In the genomic region with DNA sequence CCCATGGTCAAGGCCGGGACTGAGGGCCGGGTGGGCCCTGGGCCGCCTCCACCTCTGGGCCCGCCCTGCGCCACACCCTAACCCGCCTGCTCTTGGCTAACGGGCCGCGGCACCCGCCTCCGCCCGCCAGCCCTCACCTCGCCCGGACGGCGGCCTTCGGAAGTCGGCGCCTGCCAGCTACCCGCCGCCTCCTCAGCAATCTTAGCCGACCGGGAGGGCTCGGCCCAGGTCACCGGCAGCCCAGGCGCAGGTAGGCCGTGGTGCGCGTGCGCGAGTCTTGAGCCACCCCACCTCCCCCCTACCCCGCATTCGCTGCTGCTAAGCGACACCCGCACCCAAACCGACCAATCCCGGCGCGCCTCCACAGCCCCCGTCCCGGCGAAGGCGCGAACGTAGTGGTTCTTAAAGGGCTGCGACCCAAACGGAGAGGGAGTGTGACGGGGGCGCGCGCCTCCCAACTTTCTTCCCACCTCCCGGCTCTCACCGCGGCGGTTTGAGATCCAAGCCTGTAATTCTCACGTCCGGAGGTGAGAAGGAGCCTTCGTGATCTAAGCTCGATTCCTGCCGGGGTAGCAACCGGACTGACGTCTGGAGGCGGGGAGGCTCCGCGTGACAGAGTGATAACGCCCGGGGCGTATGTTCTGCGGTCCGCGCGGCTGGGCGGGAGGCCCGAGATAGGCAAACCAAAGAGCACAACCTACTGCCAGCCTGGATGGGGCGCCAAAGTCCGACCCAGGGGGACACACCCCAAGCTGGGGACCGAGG, we compare ENCODE assay signal across 1 cellular context.
A peak's percentile ranks its signal among the peaks of the same experiment; 100 is the strongest.
TF ChIP-seq lines count a peak whose summit lies in the region.

A gene with protein sequence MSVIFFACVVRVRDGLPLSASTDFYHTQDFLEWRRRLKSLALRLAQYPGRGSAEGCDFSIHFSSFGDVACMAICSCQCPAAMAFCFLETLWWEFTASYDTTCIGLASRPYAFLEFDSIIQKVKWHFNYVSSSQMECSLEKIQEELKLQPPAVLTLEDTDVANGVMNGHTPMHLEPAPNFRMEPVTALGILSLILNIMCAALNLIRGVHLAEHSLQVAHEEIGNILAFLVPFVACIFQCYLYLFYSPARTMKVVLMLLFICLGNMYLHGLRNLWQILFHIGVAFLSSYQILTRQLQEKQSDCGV (minus strand): TSS at position 259 of the 765 bp plus-strand sequence. CDS start 12,921 bp downstream, outside the sequence.

TF ChIP-seq in A549, 52 proteins besides CTCF, POLR2A, EP300 and RAD21 (continued from another document):
- TF ChIP-seq, protein P1, sequence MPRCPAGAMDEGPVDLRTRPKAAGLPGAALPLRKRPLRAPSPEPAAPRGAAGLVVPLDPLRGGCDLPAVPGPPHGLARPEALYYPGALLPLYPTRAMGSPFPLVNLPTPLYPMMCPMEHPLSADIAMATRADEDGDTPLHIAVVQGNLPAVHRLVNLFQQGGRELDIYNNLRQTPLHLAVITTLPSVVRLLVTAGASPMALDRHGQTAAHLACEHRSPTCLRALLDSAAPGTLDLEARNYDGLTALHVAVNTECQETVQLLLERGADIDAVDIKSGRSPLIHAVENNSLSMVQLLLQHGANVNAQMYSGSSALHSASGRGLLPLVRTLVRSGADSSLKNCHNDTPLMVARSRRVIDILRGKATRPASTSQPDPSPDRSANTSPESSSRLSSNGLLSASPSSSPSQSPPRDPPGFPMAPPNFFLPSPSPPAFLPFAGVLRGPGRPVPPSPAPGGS (IDR thresholded peaks at IDR 0.05): no peak
- TF ChIP-seq HEYL (CRISPR knock-in tag; IDR thresholded peaks at IDR 0.05) (no peak), CBX8 (IDR thresholded peaks at IDR 0.05) (no peak), JUN (IDR thresholded peaks at IDR 0.05) (peak; percentile 48 to 62; a peak in 2 of 5 replicates), RARB (CRISPR knock-in tag; IDR thresholded peaks at IDR 0.05) (no peak), SMC3 (IDR thresholded peaks at IDR 0.05) (no peak), SREBF2 (IDR thresholded peaks at IDR 0.05) (no peak), EHF (CRISPR knock-in tag; IDR thresholded peaks at IDR 0.05) (no peak), FOSL2 (IDR thresholded peaks at IDR 0.05) (no peak), FOSL2 (CRISPR knock-in tag; IDR thresholded peaks at IDR 0.05) (no peak), EHMT2 (IDR thresholded peaks at IDR 0.05; ENCODE audit: low read depth) (no peak), BHLHE40 (IDR thresholded peaks at IDR 0.05; ENCODE audit: low read depth, low read length) (no peak), KDM5A (IDR thresholded peaks at IDR 0.05) (0 out of 2 replicates have a peak, but pooled peaks have one; percentile 14), TP53 (CRISPR knock-in tag; IDR thresholded peaks at IDR 0.05) (no peak)
- TF ChIP-seq, protein P2, sequence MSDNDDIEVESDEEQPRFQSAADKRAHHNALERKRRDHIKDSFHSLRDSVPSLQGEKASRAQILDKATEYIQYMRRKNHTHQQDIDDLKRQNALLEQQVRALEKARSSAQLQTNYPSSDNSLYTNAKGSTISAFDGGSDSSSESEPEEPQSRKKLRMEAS (IDR thresholded peaks at IDR 0.05): peak; percentile 72
- TF ChIP-seq, protein P3, sequence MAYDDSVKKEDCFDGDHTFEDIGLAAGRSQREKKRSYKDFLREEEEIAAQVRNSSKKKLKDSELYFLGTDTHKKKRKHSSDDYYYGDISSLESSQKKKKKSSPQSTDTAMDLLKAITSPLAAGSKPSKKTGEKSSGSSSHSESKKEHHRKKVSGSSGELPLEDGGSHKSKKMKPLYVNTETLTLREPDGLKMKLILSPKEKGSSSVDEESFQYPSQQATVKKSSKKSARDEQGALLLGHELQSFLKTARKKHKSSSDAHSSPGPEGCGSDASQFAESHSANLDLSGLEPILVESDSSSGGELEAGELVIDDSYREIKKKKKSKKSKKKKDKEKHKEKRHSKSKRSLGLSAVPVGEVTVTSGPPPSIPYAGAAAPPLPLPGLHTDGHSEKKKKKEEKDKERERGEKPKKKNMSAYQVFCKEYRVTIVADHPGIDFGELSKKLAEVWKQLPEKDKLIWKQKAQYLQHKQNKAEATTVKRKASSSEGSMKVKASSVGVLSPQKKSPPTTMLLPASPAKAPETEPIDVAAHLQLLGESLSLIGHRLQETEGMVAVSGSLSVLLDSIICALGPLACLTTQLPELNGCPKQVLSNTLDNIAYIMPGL (CRISPR knock-in tag; IDR thresholded peaks at IDR 0.05; ENCODE audit: borderline replicate concordance): no peak
- TF ChIP-seq, protein P4, sequence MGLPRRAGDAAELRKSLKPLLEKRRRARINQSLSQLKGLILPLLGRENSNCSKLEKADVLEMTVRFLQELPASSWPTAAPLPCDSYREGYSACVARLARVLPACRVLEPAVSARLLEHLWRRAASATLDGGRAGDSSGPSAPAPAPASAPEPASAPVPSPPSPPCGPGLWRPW (IDR thresholded peaks at IDR 0.05): no peak
- TF ChIP-seq, protein P5, sequence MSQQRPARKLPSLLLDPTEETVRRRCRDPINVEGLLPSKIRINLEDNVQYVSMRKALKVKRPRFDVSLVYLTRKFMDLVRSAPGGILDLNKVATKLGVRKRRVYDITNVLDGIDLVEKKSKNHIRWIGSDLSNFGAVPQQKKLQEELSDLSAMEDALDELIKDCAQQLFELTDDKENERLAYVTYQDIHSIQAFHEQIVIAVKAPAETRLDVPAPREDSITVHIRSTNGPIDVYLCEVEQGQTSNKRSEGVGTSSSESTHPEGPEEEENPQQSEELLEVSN (IDR thresholded peaks at IDR 0.05; ENCODE audit: borderline replicate concordance, low read depth): peak; percentile 59; the same call in 1 of the 2 replicates
